23 cellular contexts compared by ENCODE assay signal in the genomic region with DNA sequence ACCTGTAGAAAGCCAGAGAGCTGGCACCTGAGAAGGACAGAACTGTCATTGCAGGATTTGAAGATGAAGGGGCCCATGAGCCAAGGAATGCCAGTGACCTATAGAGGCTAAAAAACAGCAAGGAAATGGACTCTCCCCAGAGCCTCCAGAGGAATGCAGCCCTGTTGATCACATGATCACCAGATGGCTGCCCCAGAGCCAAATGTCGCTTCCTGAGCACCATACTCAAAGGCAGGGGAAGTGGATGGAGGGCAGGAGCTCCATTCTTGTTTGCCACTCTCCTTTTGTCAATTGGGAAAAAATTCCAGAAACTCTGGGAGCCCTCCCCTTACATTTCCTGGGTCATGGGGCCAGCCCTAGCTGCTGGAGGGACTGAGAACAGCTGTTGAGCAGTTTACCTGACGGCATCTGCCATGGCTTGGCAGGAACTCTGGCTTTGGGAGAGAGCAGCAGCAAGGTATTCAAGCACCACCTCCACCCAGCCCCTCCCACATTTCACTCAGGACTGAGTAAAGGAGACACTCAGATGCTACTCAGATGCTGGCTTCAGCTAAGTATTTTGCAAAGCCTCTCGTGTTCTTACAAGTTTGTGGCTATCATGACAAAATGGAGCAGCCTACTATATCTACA. TPM values are rescaled to one million over a fixed set of nuclear protein-coding genes. Genes with fewer than 3 reads are reported as not detected.
DNase-seq lines count a peak whose midpoint lies in the region; ATAC-seq, FAIRE-seq and TF ChIP-seq lines count a peak whose summit lies in the region.
"Had no signal": no experiment of that assay in that cellular context is flagged by ENCODE, and none has a peak within 500 bp of the region (broad histone marks: within the 10 kb centered on the region; RNA-seq: fewer than 3 reads in every experiment).

No MANE protein-coding gene starts in this region.

- H3K79me2 ChIP-seq in SK-N-SH (ENCODE audit: insufficient read depth): no peaks in the 10 kb centered on the region
- no peaks in the 10 kb centered on the region for H3K79me2 ChIP-seq in K562 (ENCODE audit: control insufficient read depth, insufficient read depth, low read length)

- H3K9me3 Mint-ChIP-seq in Caco-2 (ENCODE audit: unreplicated experiment): no peaks in the 10 kb centered on the region
- H3K9me3 Mint-ChIP-seq: activated B cell treated with CpG ODN at 0.5 μM for 24 hours; activated T-helper 1 cell treated with anti-CD3 and anti-CD28 coated beads, Interleukin-12 subunit alpha, Interleukin-12 subunit beta, Interleukin-2, Interleukin-4 antibody, amounts not matched to agents 30 ng/mL and 10 ng/mL and 1 ng/mL, durations not matched to agents 14 hours and 24 hours and 36 hours; endodermal cell had no signal

- DNase-seq in SK-N-SH (no peak), Caco-2 (no peak), K562 (ENCODE audit: extremely low read depth in 1 of 4, low spot score in 3 of 4) (no peak), mesenteric fat pad (ENCODE audit: low spot score) (peak; percentile 71), SKM-1 treated with dmso at 0.1 percent for 144 hours (lab: John Stamatoyannopoulos, UW; ENCODE audit: unreplicated experiment) (no peak)
- DNase-seq: activated B cell treated with CpG ODN at 0.5 μM for 24 hours; endodermal cell; GM23248; KG1; NCI-H1930; NCI-H446; NK-92 treated with Interleukin-12 subunit alpha and Interleukin-12 subunit beta, amount 100 ng/mL, for 24 hours; Peyer's patch; T-helper 9 cell had no signal

- in situ Hi-C loops in K562 (cut with MboI): no loop called here

- H3K9me2 ChIP-seq in SK-N-SH: no peaks in the 10 kb centered on the region

- intact Hi-C loops in Caco-2 (cut with micrococcal nuclease; ENCODE audit: unreplicated experiment) (no loop called here), K562 (cut with micrococcal nuclease) (loop anchor here (5.0 kb wide), 1 partner anchor 164 kb away; no protein-coding TSS in a partner anchor)

- no peaks in the 10 kb centered on the region for H3K27me3 Mint-ChIP-seq in Caco-2 (ENCODE audit: insufficient read depth, unreplicated experiment)
- H3K27me3 Mint-ChIP-seq: activated naive CD8-positive, alpha-beta T cell had no signal

- CTCF ChIA-PET in SK-N-SH (lab: Yijun Ruan, JAX): interaction anchor here (0.8 to 1.3 kb wide), 3 partner anchors 10 to 86 kb away, joined by 3 to 4 read pairs (median 3); no protein-coding TSS in a partner anchor
- CTCF ChIA-PET in Caco-2 (lab: Charles Lee): interaction anchor here (1.8 kb wide), 1 partner anchor 83 kb away, joined by 4 read pairs; no protein-coding TSS in a partner anchor
- CTCF ChIA-PET in K562 (lab: Yijun Ruan, JAX; ENCODE audit: low intra/inter-chr PET ratio): interaction anchor here (0.6 kb wide), 1 partner anchor 28 kb away, joined by 3 read pairs; no protein-coding TSS in a partner anchor

- no peak overlapping the region for H3K4me2 ChIP-seq in SK-N-SH
- H3K4me2 ChIP-seq in K562 (ENCODE audit: insufficient read depth, low read length): no peak overlapping the region
- H3K4me2 ChIP-seq: A549 had no signal

- POLR2A ChIA-PET in SK-N-SH (lab: Yijun Ruan, JAX) (no interaction called here), Caco-2 (lab: Charles Lee) (no interaction called here), K562 (lab: Yijun Ruan, JAX) (interaction anchor here (0.8 kb wide), 1 partner anchor 120 kb away, joined by 3 read pairs; no protein-coding TSS in a partner anchor)

- H3K36me3 Mint-ChIP-seq in Caco-2 (ENCODE audit: insufficient read depth, unreplicated experiment): peaks cover 71% of the 10 kb centered on the region

- H2AFZ ChIP-seq in SK-N-SH (ENCODE audit: low read depth) (no peak overlapping the region), K562 (ENCODE audit: low read depth, low read length) (no peak overlapping the region)
- H2AFZ ChIP-seq: GM23248 had no signal

- no peak for TF ChIP-seq POLR2A in K562 (conservative IDR thresholded peaks at IDR 0.05)

- H3K4me1 ChIP-seq in SK-N-SH (ENCODE audit: control insufficient read depth in 1 of 2, insufficient read depth in 2 of 2, low read depth in 1 of 2, low read length in 1 of 2): peaks cover 0 to 34% of the 10 kb centered on the region in 2 experiments; a peak in 1 of 4 replicates
- H3K4me1 ChIP-seq in Caco-2: no peaks in the 10 kb centered on the region
- peaks cover 3 to 6% of the 10 kb centered on the region in 2 experiments; a peak in 4 of 5 replicates for H3K4me1 ChIP-seq in K562 (replicated peaks in 1 of 2; ENCODE audit: control insufficient read depth in 2 of 2, insufficient read depth in 2 of 2, low read length in 2 of 2)
- H3K4me1 ChIP-seq: A549, Peyer's patch had no signal

- 100% methylated on average over 3 of the region's 3 CpGs for WGBS in SK-N-SH (ENCODE audit: low lambda C conversion rate)
- 8% methylated on average over 3 of the region's 3 CpGs for WGBS in K562 (ENCODE audit: insufficient coverage, low coverage, missing lambda C conversion rate)

- H3K27me3 ChIP-seq in SK-N-SH (ENCODE audit: insufficient read depth): no peaks in the 10 kb centered on the region
- no peaks in the 10 kb centered on the region for H3K27me3 ChIP-seq in Caco-2 (replicated peaks; ENCODE audit: control insufficient read depth, insufficient read depth, low read length)
- peaks cover 9 to 31% of the 10 kb centered on the region in 2 experiments; a peak in 4 of 5 replicates for H3K27me3 ChIP-seq in K562 (ENCODE audit: control insufficient read depth in 2 of 2, insufficient read depth in 2 of 2, low read length in 2 of 2)
- H3K27me3 ChIP-seq: Peyer's patch had no signal

- H3K9ac ChIP-seq in SK-N-SH (no peak overlapping the region), K562 (ENCODE audit: insufficient read depth in 1 of 2, low read depth in 2 of 2, low read length in 2 of 2) (no peak overlapping the region)
- H3K9ac ChIP-seq: GM23248 had no signal

- peaks cover 7% of the 10 kb centered on the region for H3K4me1 Mint-ChIP-seq in Caco-2 (ENCODE audit: low read depth, unreplicated experiment)

- H4K20me1 ChIP-seq in SK-N-SH (ENCODE audit: insufficient read depth): no peaks in the 10 kb centered on the region
- no peaks in the 10 kb centered on the region; the same call in 1 of the 2 replicates for H4K20me1 ChIP-seq in K562 (replicated peaks; ENCODE audit: control insufficient read depth, insufficient read depth, low read length)

- TF ChIP-seq RAD21 in SK-N-SH (IDR thresholded peaks at IDR 0.05; ENCODE audit: low read length) (no peak), K562 (CRISPR knock-in tag; conservative IDR thresholded peaks at IDR 0.05 in 1 of 2, IDR thresholded peaks at IDR 0.05 in 1 of 2) (no peak)

- H3F3A ChIP-seq in SK-N-SH (replicated peaks; ENCODE audit: insufficient read depth): peaks cover 57% of the 10 kb centered on the region

- H3K9me3 ChIP-seq in SK-N-SH: no peaks in the 10 kb centered on the region
- no peaks in the 10 kb centered on the region for H3K9me3 ChIP-seq in Caco-2
- no peaks in the 10 kb centered on the region for H3K9me3 ChIP-seq in K562 (replicated peaks; ENCODE audit: control insufficient read depth, insufficient read depth, low read depth, low read length)
- H3K9me3 ChIP-seq: A549, Peyer's patch had no signal

- BruUV-seq in Caco-2 (replicated peaks; lab: Mats Ljungman, UMichigan): no TSS peak
- no TSS peak for BruUV-seq in K562 (replicated peaks; lab: Mats Ljungman, UMichigan)

- H3K36me3 ChIP-seq in SK-N-SH (replicated peaks in 1 of 2; ENCODE audit: control insufficient read depth in 1 of 2, insufficient read depth in 2 of 2, low read length in 1 of 2) (peaks cover 46 to 70% of the 10 kb centered on the region in 2 experiments), Caco-2 (ENCODE audit: control insufficient read depth, insufficient read depth, low read length) (peaks cover 3% of the 10 kb centered on the region), K562 (ENCODE audit: control insufficient read depth, insufficient read depth, low read length) (peaks cover 7% of the 10 kb centered on the region; the same call in 1 of the 3 replicates)

- ATAC-seq in SK-N-SH treated with all-trans-retinoic acid at 6 μM for 48 hours: peak; percentile 7; the same call in 1 of the 3 replicates
- 0 out of 3 replicates have a peak, but pooled peaks have one; percentile 9 for ATAC-seq in K562
- ATAC-seq in GM18520 (IDR thresholded peaks at IDR 0.05; ENCODE audit: unreplicated experiment): no peak
- no peak for ATAC-seq in GM21423 (IDR thresholded peaks at IDR 0.05; ENCODE audit: unreplicated experiment)
- ATAC-seq: A549 had no signal

- no peak overlapping the region for H3K4me3 ChIP-seq in SK-N-SH (ENCODE audit: low read depth in 2 of 2, low read length in 1 of 2)
- no peak overlapping the region for H3K4me3 ChIP-seq in Caco-2 (ENCODE audit: low read depth, low read length)
- H3K4me3 ChIP-seq in K562: no peak overlapping the region
- H3K4me3 ChIP-seq: A549, GM23248, lung, Peyer's patch had no signal

- no peaks in the 10 kb centered on the region for H3K9me1 ChIP-seq in K562 (ENCODE audit: control insufficient read depth, insufficient read depth, low read length)

- FAIRE-seq in K562 (lab: Jason Lieb, UNC): no peak
- FAIRE-seq: A549, colon, G401.6 had no signal

- TF ChIP-seq CTCF in SK-N-SH (IDR thresholded peaks at IDR 0.05) (no peak), Caco-2 (IDR thresholded peaks at IDR 0.05; ENCODE audit: insufficient read depth in 1 of 2, low read depth in 1 of 2, low read length in 1 of 2, severe bottlenecking in 1 of 2, unreplicated experiment in 1 of 2) (no peak), K562 (IDR thresholded peaks at IDR 0.05 in 2 of 3, conservative IDR thresholded peaks at IDR 0.05 in 1 of 3; ENCODE audit: insufficient read depth in 2 of 3, low read depth in 1 of 3, low read length in 3 of 3) (no peak)

- peak overlapping the region in 1 of 2 experiments; percentile 3; a peak in 2 of 4 replicates for H3K27ac ChIP-seq in SK-N-SH (ENCODE audit: low read depth in 2 of 2, low read length in 1 of 2)
- no peak overlapping the region for H3K27ac ChIP-seq in K562 (ENCODE audit: extremely low read depth, low read depth, low read length)
- H3K27ac ChIP-seq: A549, GM23248, Peyer's patch had no signal

- peak overlapping the region; percentile 58 for H3K27ac Mint-ChIP-seq in Caco-2 (ENCODE audit: unreplicated experiment)
- H3K27ac Mint-ChIP-seq: activated B cell treated with CpG ODN at 0.5 μM for 24 hours; activated T-helper 1 cell treated with anti-CD3 and anti-CD28 coated beads, Interleukin-12 subunit alpha, Interleukin-12 subunit beta, Interleukin-2, Interleukin-4 antibody, amounts not matched to agents 30 ng/mL and 10 ng/mL and 1 ng/mL, durations not matched to agents 14 hours and 24 hours and 36 hours had no signal

- TF ChIP-seq EP300 in SK-N-SH (IDR thresholded peaks at IDR 0.05; ENCODE audit: borderline replicate concordance in 1 of 2, low read depth in 1 of 2, low read length in 1 of 2) (no peak), K562 (IDR thresholded peaks at IDR 0.05; ENCODE audit: low read length) (no peak)

- H3K4me3 Mint-ChIP-seq in Caco-2 (ENCODE audit: unreplicated experiment): no peak overlapping the region
- H3K4me3 Mint-ChIP-seq: activated B cell treated with CpG ODN at 0.5 μM for 24 hours; activated naive CD8-positive, alpha-beta T cell; endodermal cell had no signal

RNA-seq across cellular contexts. Expression of gene DKK3, which starts 46.9 kb away (rescaled TPM):
- polyA plus RNA-seq in SK-N-SH (2012; rRNA removed) (1,174 and 1,491 TPM in 2 replicates), K562 (2011; rRNA removed) (0.14 TPM in 1 of 2 replicates, not detected in the other), K562 (2014; fragmentation: Illumina TruSeq; extraction: Trizol) (not detected in 2 replicates), K562 (2014; fragmentation: Nextera tagmentation; extraction: Ambion mirVana) (not detected), K562 (2014; rRNA removed) (0.85 TPM in 1 of 2 replicates, not detected in the other)
- polyA plus RNA-seq in SK-N-SH (2012; cell fraction: cytosol; rRNA removed): 1,028 and 1,442 TPM in 2 replicates
- 933 and 1,160 TPM in 2 replicates for polyA plus RNA-seq in SK-N-SH (2012; cell fraction: nucleus; rRNA removed)
- total RNA-seq in Caco-2 (2022) (156 and 165 TPM in 2 replicates), K562 (2014; rRNA removed) (not detected in 2 replicates), K562 (2014; rRNA removed; fragmentation: Illumina TruSeq; extraction: Trizol) (not detected in 2 replicates), K562 (2015; rRNA removed; fragmentation: Illumina TruSeq; extraction: Trizol) (not detected in 2 replicates), K562 (2021) (0.38 and 0.40 TPM in 2 replicates), mesenteric fat pad (8.9 TPM)
- not detected in 2 replicates for total RNA-seq in K562 (2011; cell fraction: chromatin; rRNA removed; ENCODE audit: low replicate concordance)
- not detected in 2 replicates for total RNA-seq in K562 (2011; cell fraction: nucleolus; rRNA removed)
- not detected in 2 replicates for total RNA-seq in K562 (2011; cell fraction: nucleoplasm; rRNA removed)
- not detected in 2 replicates for polyA plus RNA-seq in K562 (2011; cell fraction: cytosol; rRNA removed)
- not detected in 2 replicates for polyA plus RNA-seq in K562 (2011; cell fraction: nucleus; rRNA removed)
- not detected in 2 replicates for polyA plus RNA-seq in K562 (2012)
- polyA minus RNA-seq in K562 (2011; rRNA and poly(A)+ RNA removed): not detected in 2 replicates
- polyA minus RNA-seq in K562 (2011; cell fraction: cytosol; rRNA and poly(A)+ RNA removed): not detected in 2 replicates
- not detected in 2 replicates for polyA minus RNA-seq in K562 (2011; cell fraction: nucleus; rRNA and poly(A)+ RNA removed)
- total RNA-seq: activated B cell treated with CpG ODN at 0.5 μM for 24 hours; activated T-helper 1 cell treated with anti-CD3 and anti-CD28 coated beads, Interleukin-12 subunit alpha, Interleukin-12 subunit beta, Interleukin-2, Interleukin-4 antibody, amounts not matched to agents 30 ng/mL and 10 ng/mL and 1 ng/mL, durations not matched to agents 14 hours and 24 hours and 36 hours had no signal

Comparison
In these comparisons a context has a peak if more than half of its experiments do, and no peak if none do; other contexts are left out.
1. ATAC-seq: peak in SK-N-SH treated with all-trans-retinoic acid at 6 μM for 48 hours (single experiment) and K562 (single experiment); none in GM18520 (single experiment) and GM21423 (single experiment).
2. RNA of gene DKK3, which starts 46.9 kb away (total RNA-seq): 156 to 165 TPM in Caco-2; 8.9 TPM in mesenteric fat pad (single experiment) and 0.38 to 0.40 TPM in K562; every median in the first group is over 10 times any median in the second.